In genomic region chr20:45014671-45015415, GRCh38 we compare ENCODE assay signal across 8 cellular contexts. TPM values are rescaled to one million over a fixed set of nuclear protein-coding genes. Genes with fewer than 3 reads are reported as not detected.
DNase-seq lines count a peak whose midpoint lies in the region; ATAC-seq lines count a peak whose summit lies in the region.

No MANE protein-coding gene starts in this region.

- H3K9me3 Mint-ChIP-seq in natural killer cell treated with Interleukin-12 subunit alpha and Interleukin-12 subunit beta and Interleukin-15 and Interleukin-18, amount 100 ng/mL, for 72 hours, result no peaks in the 10 kb centered on the region

- H3K27ac ChIP-seq in epithelial cell of prostate, result peak overlapping the region; percentile 73

- peak overlapping the region; percentile 23 to 64 for H3K27ac Mint-ChIP-seq in natural killer cell treated with Interleukin-12 subunit alpha and Interleukin-12 subunit beta and Interleukin-15 and Interleukin-18, amount 100 ng/mL, for 72 hours

- H3K36me3 Mint-ChIP-seq in natural killer cell treated with Interleukin-12 subunit alpha and Interleukin-12 subunit beta and Interleukin-15 and Interleukin-18, amount 100 ng/mL, for 72 hours, result peaks cover 18% of the 10 kb centered on the region

- H3K4me1 Mint-ChIP-seq in natural killer cell treated with Interleukin-12 subunit alpha and Interleukin-12 subunit beta and Interleukin-15 and Interleukin-18, amount 100 ng/mL, for 72 hours (ENCODE audit: low read depth in 2 of 2), result peaks cover 44 to 48% of the 10 kb centered on the region in 2 donors

- H3K4me3 Mint-ChIP-seq in natural killer cell treated with Interleukin-12 subunit alpha and Interleukin-12 subunit beta and Interleukin-15 and Interleukin-18, amount 100 ng/mL, for 72 hours, result no peak overlapping the region

- H3K27me3 Mint-ChIP-seq in natural killer cell treated with Interleukin-12 subunit alpha and Interleukin-12 subunit beta and Interleukin-15 and Interleukin-18, amount 100 ng/mL, for 72 hours, result no peaks in the 10 kb centered on the region

- no peak for ATAC-seq in natural killer cell treated with Interleukin-12 subunit alpha and Interleukin-12 subunit beta and Interleukin-15 and Interleukin-18, amount 100 ng/mL, for 72 hours
- ATAC-seq in HG03439 (IDR thresholded peaks at IDR 0.05; ENCODE audit: unreplicated experiment), result no peak

- peak; percentile 97 for DNase-seq in EH (ENCODE audit: low read depth)
- DNase-seq in OCI-M1 (lab: John Stamatoyannopoulos, UW), result peak; percentile 18
- DNase-seq in epithelial cell of prostate (ENCODE audit: low read depth, low spot score), result no peak
- no peak for DNase-seq in natural killer cell treated with Interleukin-12 subunit alpha and Interleukin-12 subunit beta and Interleukin-15 and Interleukin-18, amount 100 ng/mL, for 72 hours (ENCODE audit: low spot score)
- DNase-seq in RPMI8226, result no peak
- no peak for DNase-seq in stimulated activated CD4-positive, alpha-beta T cell treated with anti-CD3 and anti-CD28 coated beads, Interleukin-4, amount 100 ng/mL, for 1 hour
- no peak for DNase-seq in MV-4-11 (lab: John Stamatoyannopoulos, UW)

RNA-seq across cellular contexts. Expression of gene STK4, which starts 48.5 kb away (rescaled TPM):
- total RNA-seq in natural killer cell treated with Interleukin-12 subunit alpha and Interleukin-12 subunit beta and Interleukin-15 and Interleukin-18, amount 100 ng/mL, for 72 hours, result 100 to 1,000 TPM; 157 to 264 TPM

RNA-seq across cellular contexts. Expression of gene TOMM34, which starts 54.6 kb away (rescaled TPM):
- 10 to 100 TPM; 25.1 to 34.9 TPM for total RNA-seq in natural killer cell treated with Interleukin-12 subunit alpha and Interleukin-12 subunit beta and Interleukin-15 and Interleukin-18, amount 100 ng/mL, for 72 hours

Comparison
In these comparisons a context has a peak if more than half of its experiments do, and no peak if none do; other contexts are left out.
1. DNase-seq: peak in EH (single experiment) and OCI-M1 (single experiment); none in epithelial cell of prostate (single experiment), natural killer cell treated with Interleukin-12 subunit alpha and Interleukin-12 subunit beta and Interleukin-15 and Interleukin-18, amount 100 ng/mL, for 72 hours (single experiment), RPMI8226 (single experiment), stimulated activated CD4-positive, alpha-beta T cell treated with anti-CD3 and anti-CD28 coated beads, Interleukin-4, amount 100 ng/mL, for 1 hour (single experiment) and MV-4-11 (single experiment).